Comparison of ENCODE assay signal across 9 cellular contexts in the genomic region with DNA sequence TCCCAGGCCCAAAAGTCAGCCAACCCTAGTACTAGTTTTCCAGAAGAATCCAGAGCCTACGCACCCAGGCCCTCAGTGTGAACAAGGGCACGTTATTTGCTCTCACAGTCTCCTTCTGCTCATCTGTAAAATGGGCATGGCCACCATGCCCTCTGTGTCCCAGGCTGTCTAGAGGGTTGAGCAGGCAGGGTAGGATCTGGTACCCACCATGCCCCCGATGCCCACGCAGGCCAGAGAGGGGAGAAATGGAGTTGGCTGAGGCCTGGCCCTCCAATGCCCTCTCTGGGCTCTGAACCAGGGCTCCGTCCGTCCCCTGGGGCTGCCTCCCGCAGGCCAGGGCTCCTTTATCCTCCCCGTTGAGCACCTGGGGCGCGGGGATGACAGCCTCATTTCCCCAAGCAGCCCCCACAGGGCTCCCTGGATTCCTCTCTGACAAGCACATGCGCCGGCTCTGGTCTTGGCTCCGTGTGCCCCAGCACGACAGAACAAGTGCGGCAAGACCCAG. TPM values are rescaled to one million over a fixed set of nuclear protein-coding genes. Genes with fewer than 3 reads are reported as not detected.
DNase-seq lines count a peak whose midpoint lies in the region; TF ChIP-seq lines count a peak whose summit lies in the region.
"Had no signal": no experiment of that assay in that cellular context is flagged by ENCODE, and none has a peak within 500 bp of the region (broad histone marks: within the 10 kb centered on the region; RNA-seq: fewer than 3 reads in every experiment).

No MANE protein-coding gene starts in this region.

- H3K4me3 ChIP-seq in HAP-1 (peak overlapping the region; percentile 35), spleen (peak overlapping the region in 7 of 8 donors; percentile 43 to 83 (median 57))

- H3K36me3 Mint-ChIP-seq in activated naive CD8-positive, alpha-beta T cell treated with anti-CD3 and anti-CD28 coated beads for 36 hours: no peaks in the 10 kb centered on the region

- H3K4me1 Mint-ChIP-seq in activated naive CD8-positive, alpha-beta T cell treated with anti-CD3 and anti-CD28 coated beads for 36 hours: peaks cover 1% of the 10 kb centered on the region

- peak overlapping the region; percentile 37 for H3K4me3 Mint-ChIP-seq in activated naive CD8-positive, alpha-beta T cell treated with anti-CD3 and anti-CD28 coated beads for 36 hours

- peak overlapping the region; percentile 82 to 95 (median 91) for H3K27ac ChIP-seq in spleen

- H3K9me3 ChIP-seq in HAP-1 (no peaks in the 10 kb centered on the region), spleen (no peaks in the 10 kb centered on the region)

- peak overlapping the region; percentile 35 for H3K27ac Mint-ChIP-seq in activated naive CD8-positive, alpha-beta T cell treated with anti-CD3 and anti-CD28 coated beads for 36 hours

- no peaks in the 10 kb centered on the region for H3K36me3 ChIP-seq in HAP-1 (replicated peaks)
- H3K36me3 ChIP-seq in spleen: no peaks in the 10 kb centered on the region

- H3K9me3 Mint-ChIP-seq in activated naive CD8-positive, alpha-beta T cell treated with anti-CD3 and anti-CD28 coated beads for 36 hours: no peaks in the 10 kb centered on the region

- TF ChIP-seq CTCF in spleen (IDR thresholded peaks at IDR 0.05 in 8 of 11, conservative IDR thresholded peaks at IDR 0.05 in 3 of 11): no peak

- in situ Hi-C loops in HAP-1 (cut with MboI; ENCODE audit: low sequenced_read_pairs): no loop called here

- 30 to 51% (median 44%) methylated on average over 11 to 15 of the region's 15 CpGs for WGBS in spleen, 5 donors

- H3K4me1 ChIP-seq in HAP-1: peaks cover 12% of the 10 kb centered on the region
- peaks cover 13 to 67% (median 46%) of the 10 kb centered on the region in 6 donors for H3K4me1 ChIP-seq in spleen

- H3K27me3 Mint-ChIP-seq in activated naive CD8-positive, alpha-beta T cell treated with anti-CD3 and anti-CD28 coated beads for 36 hours: peaks cover 59% of the 10 kb centered on the region

- no peaks in the 10 kb centered on the region for H3K27me3 ChIP-seq in HAP-1 (ENCODE audit: low read depth)
- peaks cover 0 to 100% (median 33%) of the 10 kb centered on the region in 7 donors for H3K27me3 ChIP-seq in spleen (replicated peaks in 1 of 7)

- no peak for DNase-seq in HAP-1 (ENCODE audit: low spot score in 2 of 2)
- DNase-seq in activated naive CD8-positive, alpha-beta T cell treated with anti-CD3 and anti-CD28 coated beads for 36 hours: no peak
- DNase-seq in iPS-NIHi11 (ENCODE audit: low spot score): peak; percentile 49
- DNase-seq in spleen: no peak
- no peak for DNase-seq in NCI-H748 (lab: John Stamatoyannopoulos, UW; ENCODE audit: unreplicated experiment)
- DNase-seq in NCI-H2227 treated with DMSO at 0.1 percent for 48 hours (lab: John Stamatoyannopoulos, UW): no peak
- DNase-seq in cortex of kidney (lab: John Stamatoyannopoulos, UW): no peak
- no peak for DNase-seq in HPDE6-E6E7 (ENCODE audit: extremely low spot score)
- DNase-seq: activated CD8-positive, alpha-beta memory T cell treated with anti-CD3 and anti-CD28 coated beads for 24 hours had no signal

- no peak for TF ChIP-seq POLR2A in spleen (IDR thresholded peaks at IDR 0.05)

- intact Hi-C loops in spleen (cut with DNase I; ENCODE audit: low total_unique reads): no loop called here

RNA-seq across cellular contexts. Expression of gene BAHCC1, which starts 9.1 kb away (rescaled TPM):
- under 1 TPM; 0.08 to 0.25 TPM for total RNA-seq in activated naive CD8-positive, alpha-beta T cell treated with anti-CD3 and anti-CD28 coated beads for 36 hours
- total RNA-seq in spleen: 10 to 100 TPM in 6 of 7 donors, 1 to 10 TPM in 1; 8.7 to 20.3 (median 14.9) TPM
- polyA plus RNA-seq in spleen: 10 to 100 TPM in 1 of 3 donors, 1 to 10 TPM in 2; 1.7 to 10.2 (median 2.0) TPM

Comparison
In these comparisons a context has a peak if more than half of its experiments do, and no peak if none do; other contexts are left out.
1. RNA of gene BAHCC1, which starts 9.1 kb away (total RNA-seq): 8.7 to 20.3 TPM in spleen; 0.08 to 0.25 TPM in activated naive CD8-positive, alpha-beta T cell treated with anti-CD3 and anti-CD28 coated beads for 36 hours; every median in the first group is over 4 times any median in the second.